8 cellular contexts compared by ENCODE assay signal in genomic region chr11:63915961-63916836, GRCh38. TPM values are rescaled to one million over a fixed set of nuclear protein-coding genes. Genes with fewer than 3 reads are reported as not detected.
DNase-seq lines count a peak whose midpoint lies in the region; ATAC-seq and TF ChIP-seq lines count a peak whose summit lies in the region.

No MANE protein-coding gene starts in this region.

- ATAC-seq in T-helper 17 cell = peak; percentile 27
- ATAC-seq in HG02571 (IDR thresholded peaks at IDR 0.05; ENCODE audit: unreplicated experiment) = no peak

- peak overlapping the region; percentile 51 for H3K4me2 ChIP-seq in KMS-11

- H3K27ac ChIP-seq in KMS-11 = no peak overlapping the region
- no peak overlapping the region for H3K27ac ChIP-seq in muscle layer of colon (ENCODE audit: low read depth, low read length)
- peak overlapping the region; percentile 21 to 76 for H3K27ac ChIP-seq in uterus

- peaks cover 14% of the 10 kb centered on the region for H3K4me1 ChIP-seq in KMS-11 (ENCODE audit: low read depth, poor library complexity, severe bottlenecking)
- H3K4me1 ChIP-seq in muscle layer of colon (ENCODE audit: insufficient read depth, low read length) = peaks cover 36% of the 10 kb centered on the region
- peaks cover 0 to 34% of the 10 kb centered on the region in 2 donors for H3K4me1 ChIP-seq in uterus

- H2AFZ ChIP-seq in KMS-11 (ENCODE audit: low read depth) = peak overlapping the region; percentile 64; the same call in 1 of the 2 replicates

- H3K36me3 ChIP-seq in KMS-11 (ENCODE audit: insufficient read depth) (no peaks in the 10 kb centered on the region), muscle layer of colon (ENCODE audit: insufficient read depth, low read length) (no peaks in the 10 kb centered on the region), uterus (no peaks in the 10 kb centered on the region)

- no peaks in the 10 kb centered on the region for H3K27me3 Mint-ChIP-seq in T-helper 17 cell

- TF ChIP-seq POLR2A in uterus (IDR thresholded peaks at IDR 0.05) = no peak

- peak; percentile 95 for DNase-seq in ELF-1 (ENCODE audit: low read depth, low spot score)
- no peak for DNase-seq in T-helper 17 cell
- peak; percentile 92 for DNase-seq in ecto neural progenitor cell (ENCODE audit: low spot score)
- DNase-seq in uterus = peak in 1 of 2 donors; percentile 57
- no peak for DNase-seq in occipital lobe (lab: John Stamatoyannopoulos, UW)

- H3K27ac Mint-ChIP-seq in T-helper 17 cell = no peak overlapping the region

- intact Hi-C loops in uterus (cut with DNase I; ENCODE audit: low total_unique reads) = no loop called here

- peaks cover 20% of the 10 kb centered on the region for H3K4me1 Mint-ChIP-seq in T-helper 17 cell

- no peaks in the 10 kb centered on the region for H3K36me3 Mint-ChIP-seq in T-helper 17 cell (ENCODE audit: low read depth)

- H3K4me3 Mint-ChIP-seq in T-helper 17 cell = peak overlapping the region; percentile 92

- no peaks in the 10 kb centered on the region for H3K79me2 ChIP-seq in KMS-11 (ENCODE audit: insufficient read depth, low read depth)

- peak; percentile 29 for TF ChIP-seq CTCF in KMS-11 (conservative IDR thresholded peaks at IDR 0.05; ENCODE audit: low read depth, low read length)
- peak in 3 of 4 experiments; percentile 23 to 44 (median 44) for TF ChIP-seq CTCF in uterus (IDR thresholded peaks at IDR 0.05)

- no peak overlapping the region for H3K4me3 ChIP-seq in KMS-11 (IDR thresholded peaks at IDR 0.05; ENCODE audit: insufficient read depth, low read depth, low read length)
- peak overlapping the region; percentile 38 to 50 for H3K4me3 ChIP-seq in muscle layer of colon (ENCODE audit: low read depth in 1 of 2, low read length in 2 of 2)
- H3K4me3 ChIP-seq in uterus = peak overlapping the region; percentile 33 to 38

- H3K27me3 ChIP-seq in KMS-11 (ENCODE audit: insufficient read depth, low read depth) (peaks cover 15% of the 10 kb centered on the region; the same call in 1 of the 2 replicates), muscle layer of colon (ENCODE audit: control insufficient read depth in 1 of 2, insufficient read depth in 2 of 2, low read length in 2 of 2) (no peaks in the 10 kb centered on the region), uterus (no peaks in the 10 kb centered on the region)

- H3K9me3 ChIP-seq in T-helper 17 cell (ENCODE audit: control insufficient read depth, low read length, poor library complexity, severe bottlenecking) (no peaks in the 10 kb centered on the region), muscle layer of colon (ENCODE audit: low read length) (no peaks in the 10 kb centered on the region), uterus (no peaks in the 10 kb centered on the region)

- no peaks in the 10 kb centered on the region for H4K20me1 ChIP-seq in KMS-11 (ENCODE audit: insufficient read depth)

- H3K9ac ChIP-seq in KMS-11 (no peak overlapping the region), muscle layer of colon (ENCODE audit: low read length) (no peak overlapping the region)

RNA-seq across cellular contexts. Expression of gene RCOR2, which starts 0.8 kb away (rescaled TPM):
- total RNA-seq in T-helper 17 cell (not detected), uterus (10 to 100 TPM in 1 of 4 donors, 1 to 10 TPM in 1, not detected in 2; 5.8 to 11.8 TPM), occipital lobe (9.5 TPM)

RNA-seq across cellular contexts. Expression of gene NAA40, which starts 22.6 kb away (rescaled TPM):
- 10 to 100 TPM; 16.6 to 19.3 TPM for total RNA-seq in T-helper 17 cell
- 10 to 100 TPM in 2 of 4 donors, 1 to 10 TPM in 2; 2.1 to 17.8 (median 9.2) TPM for total RNA-seq in uterus
- 9.8 TPM for total RNA-seq in occipital lobe

RNA-seq across cellular contexts. Expression of gene COX8A, which starts 58.2 kb away (rescaled TPM):
- total RNA-seq in T-helper 17 cell (100 to 1,000 TPM; 108 to 129 TPM), uterus (100 to 1,000 TPM in 3 of 4 donors, 10 to 100 TPM in 1; 41.0 to 359 (median 139) TPM), occipital lobe (190 TPM)

Comparison
In these comparisons a context has a peak if more than half of its experiments do, and no peak if none do; other contexts are left out.
1. DNase-seq: peak in ELF-1 (single experiment) and ecto neural progenitor cell (single experiment); none in T-helper 17 cell (0 of 3) and occipital lobe (single experiment).
2. H3K27ac ChIP-seq: peak in uterus (2 of 2); none in KMS-11 (single experiment) and muscle layer of colon (single experiment).